16 cellular contexts compared by ENCODE assay signal in genomic region chr3:37934631-37935289, GRCh38. TPM values are rescaled to one million over a fixed set of nuclear protein-coding genes. Genes with fewer than 3 reads are reported as not detected.
DNase-seq lines count a peak whose midpoint lies in the region; ATAC-seq and TF ChIP-seq lines count a peak whose summit lies in the region.
"Had no signal": no experiment of that assay in that cellular context is flagged by ENCODE, and none has a peak within 500 bp of the region (broad histone marks: within the 10 kb centered on the region; RNA-seq: fewer than 3 reads in every experiment).

No MANE protein-coding gene starts in this region.

- peaks cover 7% of the 10 kb centered on the region for H3K79me2 ChIP-seq in fibroblast of lung (ENCODE audit: control insufficient read depth, insufficient read depth, low read length)

- intact Hi-C loops in mucosa of descending colon (cut with DNase I, micrococcal nuclease) (no loop called here), vagina (cut with DNase I) (no loop called here)

- DNase-seq in DMS53 (lab: John Stamatoyannopoulos, UW) = peak; percentile 1
- DNase-seq in DMS53 treated with DMSO at 0.1 percent for 48 hours (lab: John Stamatoyannopoulos, UW; ENCODE audit: unreplicated experiment) = no peak
- peak; percentile 31 to 41 for DNase-seq in fibroblast of lung (ENCODE audit: low read depth in 2 of 2)
- DNase-seq in mucosa of descending colon = no peak
- no peak for DNase-seq in vagina (ENCODE audit: extremely low spot score in 2 of 2)
- no peak for DNase-seq in activated gamma-delta T cell treated with Interleukin-2 at 50 U/mL for 16 hours
- DNase-seq in activated T-cell treated with anti-CD3 and anti-CD28 coated beads, Interleukin-2, amount 50 U/mL, for 48 hours = no peak
- DNase-seq: activated CD4-positive, CD25-positive, alpha-beta regulatory T cell; activated T-cell treated with anti-CD3 and anti-CD28 coated beads, Interleukin-2, amount 50 U/mL, for 1 hour; amygdala; NCI-H1930; NCI-H82; right cardiac atrium; SIG-M5; testis had no signal

- ATAC-seq in mucosa of descending colon (peak; percentile 43), GM21367 (IDR thresholded peaks at IDR 0.05; ENCODE audit: unreplicated experiment) (no peak)

- no peak overlapping the region for H3K9ac ChIP-seq in fibroblast of lung (ENCODE audit: insufficient read depth, low read length)

- TF ChIP-seq CTCF in fibroblast of lung (conservative IDR thresholded peaks at IDR 0.05 in 1 of 2, IDR thresholded peaks at IDR 0.05 in 1 of 2; ENCODE audit: low read depth in 1 of 2, low read length in 2 of 2) = no peak
- TF ChIP-seq CTCF in mucosa of descending colon (IDR thresholded peaks at IDR 0.05) = no peak
- TF ChIP-seq CTCF in vagina (IDR thresholded peaks at IDR 0.05) = no peak

- no peak overlapping the region for H3K4me3 ChIP-seq in fibroblast of lung (replicated peaks in 1 of 4; ENCODE audit: control extremely low read depth in 1 of 4, insufficient read depth in 1 of 4, low read depth in 3 of 4, low read length in 4 of 4)
- H3K4me3 ChIP-seq in mucosa of descending colon = no peak overlapping the region
- H3K4me3 ChIP-seq in vagina = no peak overlapping the region
- H3K4me3 ChIP-seq: testis had no signal

- H3K9me3 ChIP-seq in fibroblast of lung (ENCODE audit: control insufficient read depth, insufficient read depth, low read depth, low read length) = no peaks in the 10 kb centered on the region
- H3K9me3 ChIP-seq in mucosa of descending colon = no peaks in the 10 kb centered on the region
- no peaks in the 10 kb centered on the region for H3K9me3 ChIP-seq in vagina
- H3K9me3 ChIP-seq: testis had no signal

- no peak for TF ChIP-seq POLR2A in vagina (IDR thresholded peaks at IDR 0.05)

- no peaks in the 10 kb centered on the region for H3K36me3 ChIP-seq in fibroblast of lung (ENCODE audit: control insufficient read depth, insufficient read depth, low read length)
- H3K36me3 ChIP-seq in mucosa of descending colon (ENCODE audit: low read depth) = no peaks in the 10 kb centered on the region
- no peaks in the 10 kb centered on the region for H3K36me3 ChIP-seq in vagina

- H3K27ac ChIP-seq in fibroblast of lung (ENCODE audit: insufficient read depth, low read length) (no peak overlapping the region), vagina (peak overlapping the region; percentile 30)

- H4K20me1 ChIP-seq in fibroblast of lung (ENCODE audit: control insufficient read depth, extremely low read depth, insufficient read depth, low read length) = no peaks in the 10 kb centered on the region

- peak overlapping the region; percentile 58 for H3K4me2 ChIP-seq in fibroblast of lung (ENCODE audit: extremely low read depth, insufficient read depth, low read length)

- H3K27me3 ChIP-seq in fibroblast of lung (ENCODE audit: control insufficient read depth, insufficient read depth, low read length) (no peaks in the 10 kb centered on the region), vagina (no peaks in the 10 kb centered on the region)
- H3K27me3 ChIP-seq: testis had no signal

- peaks cover 24% of the 10 kb centered on the region for H3K4me1 ChIP-seq in fibroblast of lung (ENCODE audit: control insufficient read depth, extremely low read depth, insufficient read depth, low read length)
- H3K4me1 ChIP-seq in mucosa of descending colon (ENCODE audit: low read depth) = peaks cover 35% of the 10 kb centered on the region
- peaks cover 50% of the 10 kb centered on the region for H3K4me1 ChIP-seq in vagina

- H2AFZ ChIP-seq in fibroblast of lung (ENCODE audit: low read length) = no peak overlapping the region

RNA-seq across cellular contexts. Expression of gene VILL, which starts 55.8 kb away (rescaled TPM):
- total RNA-seq in fibroblast of lung = 6.7 and 9.4 TPM in 2 replicates
- 1.9 and 2.0 TPM in 2 replicates for polyA plus RNA-seq in fibroblast of lung
- polyA plus RNA-seq in fibroblast of lung (2012) = 1.9 and 2.1 TPM in 2 replicates
- 3.0 and 36.9 TPM in 2 replicates for polyA minus RNA-seq in fibroblast of lung (ENCODE audit: low replicate concordance)
- 100 to 1,000 TPM in 2 of 3 donors, 10 to 100 TPM in 1; 69.7 to 197 (median 150) TPM for total RNA-seq in mucosa of descending colon
- total RNA-seq in vagina = 7.9 TPM

Comparison
In these comparisons a context has a peak if more than half of its experiments do, and no peak if none do; other contexts are left out.
1. DNase-seq: peak in DMS53 (single experiment) and fibroblast of lung (2 of 2); none in DMS53 treated with DMSO at 0.1 percent for 48 hours (single experiment), mucosa of descending colon (0 of 3), vagina (0 of 2), activated gamma-delta T cell treated with Interleukin-2 at 50 U/mL for 16 hours (single experiment) and activated T-cell treated with anti-CD3 and anti-CD28 coated beads, Interleukin-2, amount 50 U/mL, for 48 hours (0 of 2).